Comparison of ENCODE assay signal across 8 cellular contexts in genomic region chrX:139931646-139932076, GRCh38.
DNase-seq lines count a peak whose midpoint lies in the region; ATAC-seq, FAIRE-seq and TF ChIP-seq lines count a peak whose summit lies in the region.

No MANE protein-coding gene starts in this region.

- peaks cover 6% of the 10 kb centered on the region for H3K27me3 Mint-ChIP-seq in T-helper 1 cell treated with Interleukin-12 subunit alpha and Interleukin-12 subunit beta and Interleukin-4 antibody, amounts not matched to agents 30 μg/mL and 1 μg/mL, for 36 hours (ENCODE audit: low read depth)

- no peak for DNase-seq in foreskin fibroblast
- DNase-seq in skeletal muscle cell (ENCODE audit: low read depth): no peak
- no peak for DNase-seq in NCI-H2196 (lab: John Stamatoyannopoulos, UW; ENCODE audit: unreplicated experiment)
- no peak for DNase-seq in activated effector memory CD4-positive, alpha-beta T cell treated with Interleukin-2 at 50 U/mL for 16 hours
- no peak for DNase-seq in GM19239 (ENCODE audit: insufficient read length, low spot score)

- H3K4me1 Mint-ChIP-seq in T-helper 1 cell treated with Interleukin-12 subunit alpha and Interleukin-12 subunit beta and Interleukin-4 antibody, amounts not matched to agents 30 μg/mL and 1 μg/mL, for 36 hours (ENCODE audit: low read depth): peaks cover 15% of the 10 kb centered on the region

- FAIRE-seq in GM19239 (lab: Jason Lieb, UNC): no peak

- no peaks in the 10 kb centered on the region for H3K9me3 Mint-ChIP-seq in T-helper 1 cell treated with Interleukin-12 subunit alpha and Interleukin-12 subunit beta and Interleukin-4 antibody, amounts not matched to agents 30 μg/mL and 1 μg/mL, for 36 hours

- peak overlapping the region; percentile 66 to 67 for H3K4me3 ChIP-seq in foreskin fibroblast (ENCODE audit: low read depth in 1 of 2, low read length in 2 of 2)
- peak overlapping the region; percentile 70 for H3K4me3 ChIP-seq in skeletal muscle cell (ENCODE audit: low read depth, low read length)

- H3K27ac Mint-ChIP-seq in T-helper 1 cell treated with Interleukin-12 subunit alpha and Interleukin-12 subunit beta and Interleukin-4 antibody, amounts not matched to agents 30 μg/mL and 1 μg/mL, for 36 hours: peak overlapping the region; percentile 57

- H3K36me3 Mint-ChIP-seq in T-helper 1 cell treated with Interleukin-12 subunit alpha and Interleukin-12 subunit beta and Interleukin-4 antibody, amounts not matched to agents 30 μg/mL and 1 μg/mL, for 36 hours (ENCODE audit: low read depth): peaks cover 2% of the 10 kb centered on the region

- peak overlapping the region; percentile 74 for H3K4me3 Mint-ChIP-seq in T-helper 1 cell treated with Interleukin-12 subunit alpha and Interleukin-12 subunit beta and Interleukin-4 antibody, amounts not matched to agents 30 μg/mL and 1 μg/mL, for 36 hours

- ATAC-seq in GM19324 (IDR thresholded peaks at IDR 0.05; ENCODE audit: low FRiP score, unreplicated experiment): peak; percentile 0
- no peak for ATAC-seq in HG03378 (IDR thresholded peaks at IDR 0.05; ENCODE audit: unreplicated experiment)

- TF ChIP-seq CTCF in foreskin fibroblast (IDR thresholded peaks at IDR 0.05; ENCODE audit: low read depth, low read length): no peak
